12 cellular contexts compared by ENCODE assay signal in the genomic region with DNA sequence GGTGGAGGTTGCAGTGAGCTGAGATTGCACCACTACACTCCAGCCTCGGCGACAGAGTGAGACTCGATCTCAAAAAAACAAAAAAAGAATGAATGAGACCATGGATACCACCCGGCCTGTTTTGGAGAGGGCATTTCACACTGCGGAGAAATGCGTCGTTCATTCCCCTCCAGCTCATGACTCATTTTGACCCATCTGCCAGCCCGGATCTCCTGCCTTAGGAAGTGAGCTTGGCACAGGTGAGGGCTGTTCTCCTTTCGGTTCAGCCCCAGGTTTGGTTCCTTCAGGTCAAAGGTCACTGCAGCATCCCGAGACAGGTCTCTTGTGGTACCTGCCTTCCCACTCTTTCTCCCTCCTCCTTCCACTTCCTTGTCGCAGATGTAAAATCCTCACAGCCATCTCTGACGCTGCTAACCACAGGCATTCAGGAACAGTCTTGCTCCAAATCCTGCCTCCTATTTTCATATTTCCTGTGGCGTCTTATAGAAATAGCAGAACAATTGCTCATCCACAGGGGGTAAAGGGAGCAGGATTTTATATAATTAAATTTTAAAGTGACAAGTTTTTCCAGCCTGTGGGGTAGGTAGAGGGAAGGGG.
DNase-seq lines count a peak whose midpoint lies in the region; ATAC-seq and TF ChIP-seq lines count a peak whose summit lies in the region.
"Had no signal": no experiment of that assay in that cellular context is flagged by ENCODE, and none has a peak within 500 bp of the region (broad histone marks: within the 10 kb centered on the region; RNA-seq: fewer than 3 reads in every experiment).

No MANE protein-coding gene starts in this region.

- intact Hi-C loops in colonic mucosa (cut with DNase I) (no loop called here), head of caudate nucleus (cut with DNase I) (no loop called here)

- no peaks in the 10 kb centered on the region for H3K27me3 ChIP-seq in RWPE2 (ENCODE audit: insufficient read depth, poor library complexity, severe bottlenecking)
- H3K27me3 ChIP-seq in rectal smooth muscle tissue (ENCODE audit: control insufficient read depth, insufficient read depth, low read length) = no peaks in the 10 kb centered on the region
- H3K27me3 ChIP-seq in colonic mucosa = no peaks in the 10 kb centered on the region

- H3K9me3 ChIP-seq in RWPE2 (ENCODE audit: severe bottlenecking) (no peaks in the 10 kb centered on the region), colonic mucosa (no peaks in the 10 kb centered on the region)
- H3K9me3 ChIP-seq: HAP-1 had no signal

- TF ChIP-seq CTCF in RWPE2 (IDR thresholded peaks at IDR 0.05; ENCODE audit: poor library complexity, severe bottlenecking) = no peak
- TF ChIP-seq CTCF in colonic mucosa (IDR thresholded peaks at IDR 0.05) = no peak

- H3K27ac ChIP-seq in RWPE2 (ENCODE audit: poor library complexity, severe bottlenecking) = peak overlapping the region; percentile 75
- H3K27ac ChIP-seq in rectal smooth muscle tissue (ENCODE audit: low read depth, low read length) = peak overlapping the region; percentile 80
- no peak overlapping the region for H3K27ac ChIP-seq in colonic mucosa

- no peak overlapping the region for H3K9ac ChIP-seq in rectal smooth muscle tissue (ENCODE audit: low read length)
- H3K9ac ChIP-seq in colonic mucosa (ENCODE audit: low read depth in 2 of 2, low read length in 2 of 2) = no peak overlapping the region

- H3K4me3 ChIP-seq in RWPE2 (ENCODE audit: severe bottlenecking) (no peak overlapping the region), rectal smooth muscle tissue (ENCODE audit: low read length) (no peak overlapping the region), colonic mucosa (no peak overlapping the region)
- H3K4me3 ChIP-seq: HAP-1 had no signal

- ATAC-seq in RWPE2 (ENCODE audit: low read depth) (peak; percentile 88), GM18519 (IDR thresholded peaks at IDR 0.05; ENCODE audit: low FRiP score, unreplicated experiment) (no peak)
- ATAC-seq: left lobe of liver had no signal

- peak; percentile 94 for DNase-seq in EL
- no peak for DNase-seq in RWPE2 (ENCODE audit: low spot score)
- peak; percentile 80 for DNase-seq in fibroblast of gingiva (ENCODE audit: low read depth)
- DNase-seq in activated T-cell treated with anti-CD3 and anti-CD28 coated beads, Interleukin-2, amount 50 U/mL, for 1 hour = no peak
- no peak for DNase-seq in colonic mucosa
- DNase-seq in head of caudate nucleus = no peak
- DNase-seq: NCI-H1930, small intestine had no signal

- peaks cover 15% of the 10 kb centered on the region for H3K4me1 ChIP-seq in RWPE2 (ENCODE audit: insufficient read depth, poor library complexity, severe bottlenecking)
- H3K4me1 ChIP-seq in rectal smooth muscle tissue (ENCODE audit: control insufficient read depth, insufficient read depth, low read length) = peaks cover 20% of the 10 kb centered on the region
- H3K4me1 ChIP-seq in colonic mucosa = no peaks in the 10 kb centered on the region
- H3K4me1 ChIP-seq: HAP-1 had no signal

- H3K36me3 ChIP-seq in RWPE2 (ENCODE audit: low read depth) (no peaks in the 10 kb centered on the region), rectal smooth muscle tissue (ENCODE audit: control insufficient read depth, insufficient read depth, low read length) (no peaks in the 10 kb centered on the region), colonic mucosa (no peaks in the 10 kb centered on the region)
- H3K36me3 ChIP-seq: HAP-1 had no signal

Comparison
In these comparisons a context has a peak if more than half of its experiments do, and no peak if none do; other contexts are left out.
1. DNase-seq: peak in EL (single experiment) and fibroblast of gingiva (single experiment); none in RWPE2 (single experiment), activated T-cell treated with anti-CD3 and anti-CD28 coated beads, Interleukin-2, amount 50 U/mL, for 1 hour (single experiment), colonic mucosa (single experiment) and head of caudate nucleus (0 of 42).